In genomic region chr3:133750201-133750748, GRCh38 we compare ENCODE assay signal across 28 cellular contexts. TPM values are rescaled to one million over a fixed set of nuclear protein-coding genes. Genes with fewer than 3 reads are reported as not detected.
DNase-seq lines count a peak whose midpoint lies in the region; ATAC-seq and TF ChIP-seq lines count a peak whose summit lies in the region.
"Had no signal": no experiment of that assay in that cellular context is flagged by ENCODE, and none has a peak within 500 bp of the region (broad histone marks: within the 10 kb centered on the region; RNA-seq: fewer than 3 reads in every experiment).

No MANE protein-coding gene starts in this region.

- H3K27ac ChIP-seq in angular gyrus (ENCODE audit: low read depth, low read length) (peak overlapping the region; percentile 46), right lobe of liver (peak overlapping the region in 2 of 3 donors; percentile 37 to 79)
- H3K27ac ChIP-seq: adrenal gland, psoas muscle, thyroid gland had no signal

- peaks cover 11% of the 10 kb centered on the region for H3K27me3 ChIP-seq in BE2C
- no peaks in the 10 kb centered on the region for H3K27me3 ChIP-seq in right lobe of liver
- H3K27me3 ChIP-seq: adrenal gland, thyroid gland had no signal

- H3K27me3 Mint-ChIP-seq in activated naive CD8-positive, alpha-beta T cell treated with anti-CD3 and anti-CD28 coated beads for 36 hours: peaks cover 26% of the 10 kb centered on the region

- H3K4me1 Mint-ChIP-seq in activated naive CD8-positive, alpha-beta T cell treated with anti-CD3 and anti-CD28 coated beads for 36 hours: no peaks in the 10 kb centered on the region
- H3K4me1 Mint-ChIP-seq: activated B cell treated with CpG ODN at 0.5 μM for 24 hours; stimulated activated naive B cell treated with anti-CD40 and anti-IgM and Interleukin-4, amounts not matched to agents 10 μg/mL and 1 μg/mL and 100 μg/mL, for 72 hours had no signal

- DNase-seq in BE2C (peak; percentile 32), NCI-H1092 (lab: John Stamatoyannopoulos, UW) (peak; percentile 31), right lobe of liver (peak in 2 of 3 donors; percentile 52 to 66), GM20000 (ENCODE audit: low spot score) (no peak), NCI-H446 (lab: John Stamatoyannopoulos, UW) (no peak)
- no peak for DNase-seq in activated naive CD8-positive, alpha-beta T cell treated with anti-CD3 and anti-CD28 coated beads for 36 hours
- DNase-seq: activated B cell treated with CpG ODN at 0.5 μM for 24 hours; activated CD4-positive, alpha-beta T cell treated with anti-CD3 and anti-CD28 coated beads, Interleukin-2, amount 50 U/mL, for 48 hours; activated gamma-delta T cell; adrenal gland; CD4-positive, alpha-beta T cell; cortex of kidney; DMS153; GDM1; HCEC 1CT; left colon; NCI-H146; NCI-H510A; psoas muscle; stimulated activated CD4-positive, alpha-beta T cell treated with anti-CD3 and anti-CD28 coated beads, Interleukin-2, amount 100 ng/mL, for 48 hours; stimulated activated naive B cell treated with anti-CD40 and anti-IgM and Interleukin-4, amounts not matched to agents 10 μg/mL and 1 μg/mL and 100 μg/mL, for 72 hours; T-helper 9 cell had no signal

- peak in 2 of 4 donors; percentile 7 to 28 for ATAC-seq in right lobe of liver
- no peak for ATAC-seq in GM19328 (IDR thresholded peaks at IDR 0.05; ENCODE audit: unreplicated experiment)
- ATAC-seq: left colon; psoas muscle; stimulated activated naive B cell treated with anti-CD40 and anti-IgM and Interleukin-4, amounts not matched to agents 10 μg/mL and 1 μg/mL and 100 μg/mL, for 72 hours had no signal

- H3K27ac Mint-ChIP-seq in activated naive CD8-positive, alpha-beta T cell treated with anti-CD3 and anti-CD28 coated beads for 36 hours: no peak overlapping the region
- H3K27ac Mint-ChIP-seq: activated B cell treated with CpG ODN at 0.5 μM for 24 hours; CD4-positive, alpha-beta T cell; IgD-negative memory B cell; stimulated activated naive B cell treated with anti-CD40 and anti-IgM and Interleukin-4, amounts not matched to agents 10 μg/mL and 1 μg/mL and 100 μg/mL, for 72 hours had no signal

- no peaks in the 10 kb centered on the region for H3K9me3 ChIP-seq in BE2C
- no peaks in the 10 kb centered on the region for H3K9me3 ChIP-seq in right lobe of liver
- H3K9me3 ChIP-seq: adrenal gland, psoas muscle, thyroid gland had no signal

- TF ChIP-seq POLR2A in right lobe of liver (IDR thresholded peaks at IDR 0.05): no peak

- intact Hi-C loops in right lobe of liver (cut with DNase I): loop anchor here in 1 of 2 donors (5.0 kb wide), 1 partner anchor 88 kb away; the partner anchor contains the start of gene TOPBP1

- H3K4me3 ChIP-seq in BE2C (ENCODE audit: low read depth, low read length): no peak overlapping the region
- peak overlapping the region in 2 of 3 donors; percentile 87 for H3K4me3 ChIP-seq in right lobe of liver
- H3K4me3 ChIP-seq: adrenal gland, psoas muscle, smooth muscle cell, thyroid gland had no signal

- 25% methylated on average over 7 of the region's 8 CpGs for WGBS in right lobe of liver (ENCODE audit: insufficient coverage, low coverage, low lambda C conversion rate, missing lambda C conversion rate)

- no peaks in the 10 kb centered on the region for H3K9me3 Mint-ChIP-seq in activated naive CD8-positive, alpha-beta T cell treated with anti-CD3 and anti-CD28 coated beads for 36 hours
- H3K9me3 Mint-ChIP-seq: activated B cell treated with CpG ODN at 0.5 μM for 24 hours; CD4-positive, alpha-beta T cell; IgD-negative memory B cell; stimulated activated naive B cell treated with anti-CD40 and anti-IgM and Interleukin-4, amounts not matched to agents 10 μg/mL and 1 μg/mL and 100 μg/mL, for 72 hours had no signal

- no peak for TF ChIP-seq CTCF in BE2C (IDR thresholded peaks at IDR 0.05; ENCODE audit: low read depth, low read length)
- no peak for TF ChIP-seq CTCF in right lobe of liver (IDR thresholded peaks at IDR 0.05)
- TF ChIP-seq CTCF in GM20000 (IDR thresholded peaks at IDR 0.05; ENCODE audit: extremely low read depth, missing control alignments): no peak

- H3K4me3 Mint-ChIP-seq in activated naive CD8-positive, alpha-beta T cell treated with anti-CD3 and anti-CD28 coated beads for 36 hours: no peak overlapping the region
- H3K4me3 Mint-ChIP-seq: activated B cell treated with CpG ODN at 0.5 μM for 24 hours; CD4-positive, alpha-beta T cell; stimulated activated naive B cell treated with anti-CD40 and anti-IgM and Interleukin-4, amounts not matched to agents 10 μg/mL and 1 μg/mL and 100 μg/mL, for 72 hours had no signal

- H3K4me1 ChIP-seq in BE2C (no peaks in the 10 kb centered on the region), right lobe of liver (peaks cover 0 to 26% (median 8%) of the 10 kb centered on the region in 4 donors)
- H3K4me1 ChIP-seq: adrenal gland, psoas muscle, thyroid gland had no signal

- H3K36me3 ChIP-seq in BE2C (no peaks in the 10 kb centered on the region), right lobe of liver (peaks cover 0 to 77% (median 22%) of the 10 kb centered on the region in 4 donors)
- H3K36me3 ChIP-seq: adrenal gland, thyroid gland had no signal

- no peaks in the 10 kb centered on the region for H3K36me3 Mint-ChIP-seq in activated naive CD8-positive, alpha-beta T cell treated with anti-CD3 and anti-CD28 coated beads for 36 hours
- H3K36me3 Mint-ChIP-seq: IgD-negative memory B cell; stimulated activated naive B cell treated with anti-CD40 and anti-IgM and Interleukin-4, amounts not matched to agents 10 μg/mL and 1 μg/mL and 100 μg/mL, for 72 hours had no signal

RNA-seq across cellular contexts. Expression of gene TF, which starts 4.1 kb away (rescaled TPM):
- 0.45 TPM for polyA plus RNA-seq in BE2C (2012; ENCODE audit: insufficient read depth, insufficient read length, low read depth)
- total RNA-seq in right lobe of liver: over 10,000 TPM in 4 of 6 experiments, 1,000 to 10,000 TPM in 2; 2,871 to 25,349 (median 17,684) TPM
- under 1 TPM; 0.02 to 0.08 TPM for total RNA-seq in activated naive CD8-positive, alpha-beta T cell treated with anti-CD3 and anti-CD28 coated beads for 36 hours
- total RNA-seq: mononuclear cell had no signal
- polyA plus RNA-seq: IgD-negative memory B cell had no signal

RNA-seq across cellular contexts. Expression of gene SRPRB, which starts 55.3 kb away (rescaled TPM):
- 172 TPM for polyA plus RNA-seq in BE2C (2012; ENCODE audit: insufficient read depth, insufficient read length, low read depth)
- total RNA-seq in right lobe of liver: 10 to 100 TPM; 48.1 to 78.5 (median 56.4) TPM
- total RNA-seq in activated naive CD8-positive, alpha-beta T cell treated with anti-CD3 and anti-CD28 coated beads for 36 hours: 10 to 100 TPM; 91.3 to 94.0 TPM

Comparison
In these comparisons a context has a peak if more than half of its experiments do, and no peak if none do; other contexts are left out.
1. DNase-seq: peak in BE2C (single experiment), NCI-H1092 (single experiment) and right lobe of liver (2 of 3); none in GM20000 (single experiment), activated naive CD8-positive, alpha-beta T cell treated with anti-CD3 and anti-CD28 coated beads for 36 hours (single experiment) and NCI-H446 (0 of 2).
2. RNA of gene TF, which starts 4.1 kb away (total RNA-seq): 2,871 to 25,349 TPM in right lobe of liver; 0.02 to 0.08 TPM in activated naive CD8-positive, alpha-beta T cell treated with anti-CD3 and anti-CD28 coated beads for 36 hours; every median in the first group is over 1,000 times any median in the second.